17 cellular contexts compared by ENCODE assay signal in the genomic region with DNA sequence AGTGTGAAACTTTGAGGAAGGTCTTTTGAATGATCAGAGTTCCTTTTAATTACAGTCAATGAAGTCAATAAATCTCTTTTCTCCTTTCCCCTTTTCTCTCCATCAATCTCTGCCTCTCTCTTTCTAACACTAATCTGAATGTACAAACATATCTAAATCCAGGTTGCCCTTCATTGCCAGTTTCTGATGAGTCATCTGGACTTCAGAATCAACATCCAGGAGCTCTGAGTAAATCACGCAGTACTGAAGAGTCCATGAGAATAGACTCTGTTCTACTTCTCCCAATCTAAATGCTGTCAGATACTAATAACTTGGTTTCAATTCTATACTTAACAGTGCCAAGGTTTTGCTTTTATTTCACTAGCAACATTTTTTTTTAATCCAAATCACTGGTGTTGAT.
DNase-seq lines count a peak whose midpoint lies in the region; ATAC-seq, FAIRE-seq and TF ChIP-seq lines count a peak whose summit lies in the region.
"Had no signal": no experiment of that assay in that cellular context is flagged by ENCODE, and none has a peak within 500 bp of the region (broad histone marks: within the 10 kb centered on the region; RNA-seq: fewer than 3 reads in every experiment).

No MANE protein-coding gene starts in this region.

- peak; percentile 82 to 84; a peak in 5 of 6 replicates for ATAC-seq in A549
- ATAC-seq in GM18868 (IDR thresholded peaks at IDR 0.05; ENCODE audit: unreplicated experiment): no peak

- no peak for TF ChIP-seq RAD21 in A549 (conservative IDR thresholded peaks at IDR 0.05 in 1 of 2, IDR thresholded peaks at IDR 0.05 in 1 of 2)

- no peaks in the 10 kb centered on the region for H3K27me3 ChIP-seq in HUES6 (ENCODE audit: control insufficient read depth, insufficient read depth, low read length)

- H3K36me3 ChIP-seq in HUES6 (ENCODE audit: control insufficient read depth, insufficient read depth, low read length): no peaks in the 10 kb centered on the region
- H3K36me3 ChIP-seq: WERI-Rb-1 had no signal

- POLR2A ChIA-PET in A549 (lab: Yijun Ruan, JAX): no interaction called here

- H3K4me3 ChIP-seq in A549 (no peak overlapping the region), HUES6 (ENCODE audit: low read depth, low read length) (no peak overlapping the region), choroid plexus epithelial cell (ENCODE audit: low read depth, low read length) (no peak overlapping the region)

- H3K4me1 ChIP-seq in A549 (peaks cover 23% of the 10 kb centered on the region), HUES6 (ENCODE audit: control insufficient read depth, insufficient read depth, low read length) (peaks cover 3% of the 10 kb centered on the region; the same call in 1 of the 2 replicates)

- FAIRE-seq in A549 (lab: Jason Lieb, UNC): no peak
- FAIRE-seq: GM12891 had no signal

- TF ChIP-seq EP300 in A549 (IDR thresholded peaks at IDR 0.05): no peak

- H3K27ac ChIP-seq in A549: peak overlapping the region in 1 of 2 experiments; percentile 22; a peak in 1 of 6 replicates
- H3K27ac ChIP-seq in HUES6 (ENCODE audit: low read depth, low read length): 0 out of 2 replicates have a peak overlapping the region, but pooled peaks have one; percentile 14
- H3K27ac ChIP-seq: WERI-Rb-1 had no signal

- DNase-seq in A549 (ENCODE audit: low read depth in 1 of 2, low spot score in 1 of 2): peak; percentile 3 to 47
- DNase-seq in choroid plexus epithelial cell (ENCODE audit: low read depth): peak; percentile 58
- peak; percentile 82 for DNase-seq in iris pigment epithelial cell (ENCODE audit: low read depth)
- DNase-seq in stimulated activated CD4-positive, alpha-beta T cell treated with anti-CD3 and anti-CD28 coated beads, Interleukin-1b, Interleukin-23, amount 100 ng/mL, for 48 hours: no peak
- no peak for DNase-seq in stimulated activated CD4-positive, alpha-beta T cell treated with anti-CD3 and anti-CD28 coated beads, Interleukin-15, amount 100 ng/mL, for 24 hours
- DNase-seq in central memory CD4-positive, alpha-beta T cell: no peak
- DNase-seq: activated CD8-positive, alpha-beta memory T cell treated with anti-CD3 and anti-CD28 coated beads, Interleukin-2, amount 50 U/mL, for 4 hours; activated naive CD8-positive, alpha-beta T cell treated with anti-CD3 and anti-CD28 coated beads for 36 hours; DMS153; H9; posterior cingulate gyrus; stimulated activated CD4-positive, alpha-beta T cell treated with anti-CD3 and anti-CD28 coated beads, Interleukin-4, amount 100 ng/mL, for 24 hours; stimulated activated naive CD4-positive, alpha-beta T cell; WERI-Rb-1 had no signal

- H3K9me3 ChIP-seq in A549 (no peaks in the 10 kb centered on the region), HUES6 (ENCODE audit: control insufficient read depth, insufficient read depth, low read depth, low read length) (no peaks in the 10 kb centered on the region)

- no peak for TF ChIP-seq CTCF in A549 (IDR thresholded peaks at IDR 0.05)
- no peak for TF ChIP-seq CTCF in choroid plexus epithelial cell (conservative IDR thresholded peaks at IDR 0.05; ENCODE audit: low read depth, low read length)

- CTCF ChIA-PET in A549 (lab: Yijun Ruan, JAX): no interaction called here

- no peak for TF ChIP-seq POLR2A in A549 (IDR thresholded peaks at IDR 0.05; ENCODE audit: low read length)

- WGBS in A549 (ENCODE audit: missing lambda C conversion rate): 14% methylated on average over 1 of the region's 1 CpG

- peak overlapping the region; percentile 48; the same call in 2 of the 3 replicates for H3K4me2 ChIP-seq in A549

- H3K9ac ChIP-seq in HUES6 (ENCODE audit: low read length): no peak overlapping the region

TF ChIP-seq in A549, 52 proteins besides CTCF, POLR2A, EP300 and RAD21:
- TF ChIP-seq FOSL2 (IDR thresholded peaks at IDR 0.05) (peak; percentile 34; the same call in 1 of the 2 replicates), FOSL2 (CRISPR knock-in tag; IDR thresholded peaks at IDR 0.05) (peak; percentile 70), MAFK (IDR thresholded peaks at IDR 0.05; ENCODE audit: partially characterized antibody) (peak; percentile 75), USF2 (IDR thresholded peaks at IDR 0.05) (no peak)

Comparison
In these comparisons a context has a peak if more than half of its experiments do, and no peak if none do; other contexts are left out.
1. DNase-seq: peak in A549 (2 of 2), choroid plexus epithelial cell (single experiment) and iris pigment epithelial cell (single experiment); none in stimulated activated CD4-positive, alpha-beta T cell treated with anti-CD3 and anti-CD28 coated beads, Interleukin-1b, Interleukin-23, amount 100 ng/mL, for 48 hours (single experiment), stimulated activated CD4-positive, alpha-beta T cell treated with anti-CD3 and anti-CD28 coated beads, Interleukin-15, amount 100 ng/mL, for 24 hours (single experiment) and central memory CD4-positive, alpha-beta T cell (single experiment).